In the genomic region with DNA sequence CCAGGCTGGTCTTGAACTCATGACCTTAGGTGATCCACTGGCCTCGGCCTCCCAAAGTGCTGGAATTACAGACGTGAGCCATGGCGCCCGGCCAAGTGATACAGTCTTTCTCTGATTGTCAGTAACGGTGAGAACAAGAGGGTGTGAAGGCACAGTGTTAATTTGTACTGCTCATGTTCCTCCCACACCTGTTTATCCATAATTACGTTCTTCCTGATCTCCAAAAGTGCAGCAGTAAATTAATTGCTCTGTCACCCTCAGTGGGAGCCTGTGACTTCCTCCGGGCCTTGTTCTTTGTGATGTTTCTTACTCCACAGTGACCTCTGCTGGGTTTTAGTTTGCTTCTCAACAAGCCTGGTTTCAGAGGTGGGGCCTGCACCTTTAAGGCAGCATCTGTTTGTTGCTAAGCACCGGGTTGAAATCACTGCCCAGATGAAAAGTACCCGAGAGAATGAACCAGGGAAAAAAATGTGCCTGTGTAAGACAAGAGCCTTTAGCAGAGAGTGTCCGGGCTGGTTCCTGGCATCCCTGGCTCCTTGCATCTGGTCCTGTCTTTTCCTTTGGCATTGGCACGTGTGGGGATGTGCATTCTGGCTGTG, we compare ENCODE assay signal across 8 cellular contexts.
A peak's percentile ranks its signal among the peaks of the same experiment; 100 is the strongest.
DNase-seq lines count a peak whose midpoint lies in the region; ATAC-seq and TF ChIP-seq lines count a peak whose summit lies in the region.

No MANE protein-coding gene starts in this region.

- H3K4me1 ChIP-seq in stomach, result peaks cover 6 to 36% (median 19%) of the 10 kb centered on the region in 4 donors

- TF ChIP-seq POLR2A in stomach (IDR thresholded peaks at IDR 0.05), result no peak

- WGBS in stomach, 5 donors, result 25 to 32% (median 29%) methylated on average over 11 of the region's 11 CpGs

- TF ChIP-seq EP300 in stomach (IDR thresholded peaks at IDR 0.05), result no peak

- no peak overlapping the region for H3K4me3 ChIP-seq in HL-60 (replicated peaks; ENCODE audit: insufficient read depth, low read length)
- H3K4me3 ChIP-seq in stomach, result no peak overlapping the region

- H3K27ac ChIP-seq in HL-60 (replicated peaks) (no peak overlapping the region), stomach (no peak overlapping the region)

- H3K27ac Mint-ChIP-seq in activated CD4-positive, alpha-beta T cell treated with anti-CD3 and anti-CD28 coated beads, Interleukin-2, amount 10 ng/mL, durations not matched to agents 7 days and 5 days, result peak overlapping the region; percentile 32

- peak; percentile 30 for TF ChIP-seq CTCF in HL-60 (IDR thresholded peaks at IDR 0.05; ENCODE audit: insufficient read depth, low read length)
- peak in 5 of 7 experiments; percentile 13 to 73 (median 46) for TF ChIP-seq CTCF in stomach (IDR thresholded peaks at IDR 0.05)

- DNase-seq in DMS53 (lab: John Stamatoyannopoulos, UW) (peak; percentile 89), HL-60 (ENCODE audit: low read depth in 1 of 2, low spot score in 1 of 2) (peak; percentile 10 to 63), NCI-H526 treated with DMSO at 0.1 percent for 48 hours (lab: John Stamatoyannopoulos, UW) (peak; percentile 47), ecto neural progenitor cell (ENCODE audit: low spot score) (peak; percentile 60), medulla oblongata (ENCODE audit: extremely low spot score) (peak; percentile 92), stomach (peak; percentile 60)
- peak; percentile 84 for DNase-seq in activated CD4-positive, alpha-beta T cell treated with anti-CD3 and anti-CD28 coated beads, Interleukin-2, amount 10 ng/mL, durations not matched to agents 7 days and 5 days

- intact Hi-C loops in stomach (cut with DNase I; ENCODE audit: low total_unique reads), result no loop called here

- POLR2A ChIA-PET in activated CD4-positive, alpha-beta T cell treated with anti-CD3 and anti-CD28 coated beads, Interleukin-2, amount 10 ng/mL, durations not matched to agents 7 days and 5 days (lab: Charles Lee), result no interaction called here

- H3K9me3 ChIP-seq in stomach, result no peaks in the 10 kb centered on the region

- no peaks in the 10 kb centered on the region for H3K9me3 Mint-ChIP-seq in activated CD4-positive, alpha-beta T cell treated with anti-CD3 and anti-CD28 coated beads, Interleukin-2, amount 10 ng/mL, durations not matched to agents 7 days and 5 days

- no peaks in the 10 kb centered on the region for H3K36me3 Mint-ChIP-seq in activated CD4-positive, alpha-beta T cell treated with anti-CD3 and anti-CD28 coated beads, Interleukin-2, amount 10 ng/mL, durations not matched to agents 7 days and 5 days (ENCODE audit: low read depth)

- no peak overlapping the region for H3K4me3 Mint-ChIP-seq in activated CD4-positive, alpha-beta T cell treated with anti-CD3 and anti-CD28 coated beads, Interleukin-2, amount 10 ng/mL, durations not matched to agents 7 days and 5 days

- H3K27me3 Mint-ChIP-seq in activated CD4-positive, alpha-beta T cell treated with anti-CD3 and anti-CD28 coated beads, Interleukin-2, amount 10 ng/mL, durations not matched to agents 7 days and 5 days, result no peaks in the 10 kb centered on the region

- H3K36me3 ChIP-seq in stomach, result peaks cover 0 to 3% (median 0%) of the 10 kb centered on the region in 4 donors

- peak; percentile 40 for ATAC-seq in GM21447 (IDR thresholded peaks at IDR 0.05; ENCODE audit: unreplicated experiment)

- H3K27me3 ChIP-seq in HL-60 (ENCODE audit: insufficient read depth, poor library complexity, severe bottlenecking) (no peaks in the 10 kb centered on the region), stomach (no peaks in the 10 kb centered on the region)

- CTCF ChIA-PET in activated CD4-positive, alpha-beta T cell treated with anti-CD3 and anti-CD28 coated beads, Interleukin-2, amount 10 ng/mL, durations not matched to agents 7 days and 5 days (lab: Charles Lee), result interaction anchor here (0.9 to 1.3 kb wide), 3 partner anchors 14 to 247 kb away, joined by 4 to 5 read pairs (median 4); no protein-coding TSS in a partner anchor

- H3K4me1 Mint-ChIP-seq in activated CD4-positive, alpha-beta T cell treated with anti-CD3 and anti-CD28 coated beads, Interleukin-2, amount 10 ng/mL, durations not matched to agents 7 days and 5 days, result peaks cover 47% of the 10 kb centered on the region

Comparison
In these comparisons a context has a peak if more than half of its experiments do, and no peak if none do; other contexts are left out.
1. DNase-seq: peak in every context shown above with its lines; median percentile 92 in medulla oblongata; 89 in DMS53; 84 in activated CD4-positive, alpha-beta T cell treated with anti-CD3 and anti-CD28 coated beads, Interleukin-2, amount 10 ng/mL, durations not matched to agents 7 days and 5 days; 60 in ecto neural progenitor cell; 60 in stomach; 47 in NCI-H526 treated with DMSO at 0.1 percent for 48 hours; 36 in HL-60.